In the genomic region with DNA sequence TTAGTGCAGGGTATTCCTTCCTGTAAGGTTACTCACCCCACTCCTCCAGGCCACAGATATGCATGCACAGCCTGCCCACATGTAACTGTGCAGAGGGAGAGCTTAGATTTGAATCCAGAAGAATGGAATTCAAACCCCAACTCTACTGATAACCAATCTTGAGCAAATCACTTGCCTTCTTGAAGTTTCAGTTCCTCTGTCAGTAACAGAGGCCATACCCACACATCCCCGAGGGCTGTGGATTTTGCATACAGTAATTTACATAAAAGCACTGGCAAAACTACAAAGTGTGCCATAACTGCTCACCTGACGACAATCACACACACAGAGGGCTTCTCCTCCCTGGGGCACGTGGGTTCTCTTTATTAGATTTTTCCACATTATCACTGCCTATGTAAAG, we compare ENCODE assay signal across 9 cellular contexts. TPM values are rescaled to one million over a fixed set of nuclear protein-coding genes. Genes with fewer than 3 reads are reported as not detected.
DNase-seq lines count a peak whose midpoint lies in the region; ATAC-seq and TF ChIP-seq lines count a peak whose summit lies in the region.
"Had no signal": no experiment of that assay in that cellular context is flagged by ENCODE, and none has a peak within 500 bp of the region (broad histone marks: within the 10 kb centered on the region; RNA-seq: fewer than 3 reads in every experiment).

No MANE protein-coding gene starts in this region.

- in situ Hi-C loops in ACHN (cut with HindIII; ENCODE audit: low pct_ligation_motif_present, low pct_unique_long_range_greater_than_20kb, low sequenced_read_pairs) = no loop called here

- H3K27ac Mint-ChIP-seq in activated naive CD8-positive, alpha-beta T cell treated with anti-CD3 and anti-CD28 coated beads, Interleukin-2, amount 50 U/mL, for 24 hours = peak overlapping the region; percentile 93
- H3K27ac Mint-ChIP-seq in WTC11 = no peak overlapping the region
- no peak overlapping the region for H3K27ac Mint-ChIP-seq in HFFc6

- H3K4me1 Mint-ChIP-seq in activated naive CD8-positive, alpha-beta T cell treated with anti-CD3 and anti-CD28 coated beads, Interleukin-2, amount 50 U/mL, for 24 hours = peaks cover 98% of the 10 kb centered on the region
- H3K4me1 Mint-ChIP-seq in WTC11 (peaks cover 36% of the 10 kb centered on the region), HFFc6 (ENCODE audit: low read depth) (no peaks in the 10 kb centered on the region)

- H3K36me3 Mint-ChIP-seq in activated naive CD8-positive, alpha-beta T cell treated with anti-CD3 and anti-CD28 coated beads, Interleukin-2, amount 50 U/mL, for 24 hours (ENCODE audit: low read depth) = peaks cover 65% of the 10 kb centered on the region
- H3K36me3 Mint-ChIP-seq in WTC11 (no peaks in the 10 kb centered on the region), HFFc6 (ENCODE audit: low read depth) (no peaks in the 10 kb centered on the region)

- TF ChIP-seq CTCF in WTC11 (IDR thresholded peaks at IDR 0.05) = no peak
- TF ChIP-seq CTCF in HFFc6 (IDR thresholded peaks at IDR 0.05) = no peak

- POLR2A ChIA-PET in WTC11 (lab: Charles Lee) = no interaction called here

- peak; percentile 96 for ATAC-seq in GM18499 (IDR thresholded peaks at IDR 0.05; ENCODE audit: insufficient read depth, unreplicated experiment)
- ATAC-seq in GM21390 (IDR thresholded peaks at IDR 0.05; ENCODE audit: unreplicated experiment) = peak; percentile 96
- peak; percentile 97 for ATAC-seq in HG03460 (IDR thresholded peaks at IDR 0.05; ENCODE audit: unreplicated experiment)
- ATAC-seq in activated naive CD8-positive, alpha-beta T cell treated with anti-CD3 and anti-CD28 coated beads, Interleukin-2, amount 50 U/mL, for 24 hours = peak; percentile 82
- no peak for ATAC-seq in WTC11

- H3K4me3 Mint-ChIP-seq in activated naive CD8-positive, alpha-beta T cell treated with anti-CD3 and anti-CD28 coated beads, Interleukin-2, amount 50 U/mL, for 24 hours = peak overlapping the region; percentile 50
- H3K4me3 Mint-ChIP-seq in WTC11 (no peak overlapping the region), HFFc6 (no peak overlapping the region)

- peak; percentile 47 for DNase-seq in activated naive CD8-positive, alpha-beta T cell treated with anti-CD3 and anti-CD28 coated beads, Interleukin-2, amount 50 U/mL, for 24 hours
- DNase-seq in SKM-1 treated with dmso at 0.1 percent for 144 hours (lab: John Stamatoyannopoulos, UW; ENCODE audit: unreplicated experiment) (no peak), ACHN (no peak), WTC11 (ENCODE audit: low spot score) (no peak), HFFc6 (no peak)
- DNase-seq: T1000 had no signal

- H3K27me3 Mint-ChIP-seq in activated naive CD8-positive, alpha-beta T cell treated with anti-CD3 and anti-CD28 coated beads, Interleukin-2, amount 50 U/mL, for 24 hours = no peaks in the 10 kb centered on the region
- H3K27me3 Mint-ChIP-seq in WTC11 (ENCODE audit: low read depth) = no peaks in the 10 kb centered on the region
- H3K27me3 Mint-ChIP-seq in HFFc6 (ENCODE audit: insufficient read depth) = peaks cover 54% of the 10 kb centered on the region

- no peaks in the 10 kb centered on the region for H3K9me3 Mint-ChIP-seq in activated naive CD8-positive, alpha-beta T cell treated with anti-CD3 and anti-CD28 coated beads, Interleukin-2, amount 50 U/mL, for 24 hours
- H3K9me3 Mint-ChIP-seq in WTC11 = no peaks in the 10 kb centered on the region
- no peaks in the 10 kb centered on the region for H3K9me3 Mint-ChIP-seq in HFFc6

- CTCF ChIA-PET in WTC11 (lab: Charles Lee) = interaction anchor here (1.3 to 2.1 kb wide), 2 partner anchors 34 to 41 kb away, joined by 4 to 5 read pairs; no protein-coding TSS in a partner anchor

TF ChIP-seq in WTC11, 78 proteins besides CTCF, POLR2A, EP300 and RAD21 (continues in another document):
- no peak for TF ChIP-seq ZNF317 (CRISPR knock-in tag; IDR thresholded peaks at IDR 0.05; ENCODE audit: borderline replicate concordance, low read depth)
- no peak for TF ChIP-seq ZNF671 (CRISPR knock-in tag; IDR thresholded peaks at IDR 0.05)
- TF ChIP-seq, protein P1, sequence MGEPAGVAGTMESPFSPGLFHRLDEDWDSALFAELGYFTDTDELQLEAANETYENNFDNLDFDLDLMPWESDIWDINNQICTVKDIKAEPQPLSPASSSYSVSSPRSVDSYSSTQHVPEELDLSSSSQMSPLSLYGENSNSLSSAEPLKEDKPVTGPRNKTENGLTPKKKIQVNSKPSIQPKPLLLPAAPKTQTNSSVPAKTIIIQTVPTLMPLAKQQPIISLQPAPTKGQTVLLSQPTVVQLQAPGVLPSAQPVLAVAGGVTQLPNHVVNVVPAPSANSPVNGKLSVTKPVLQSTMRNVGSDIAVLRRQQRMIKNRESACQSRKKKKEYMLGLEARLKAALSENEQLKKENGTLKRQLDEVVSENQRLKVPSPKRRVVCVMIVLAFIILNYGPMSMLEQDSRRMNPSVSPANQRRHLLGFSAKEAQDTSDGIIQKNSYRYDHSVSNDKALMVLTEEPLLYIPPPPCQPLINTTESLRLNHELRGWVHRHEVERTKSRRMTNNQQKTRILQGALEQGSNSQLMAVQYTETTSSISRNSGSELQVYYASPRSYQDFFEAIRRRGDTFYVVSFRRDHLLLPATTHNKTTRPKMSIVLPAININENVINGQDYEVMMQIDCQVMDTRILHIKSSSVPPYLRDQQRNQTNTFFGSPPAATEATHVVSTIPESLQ (CRISPR knock-in tag; IDR thresholded peaks at IDR 0.05) = no peak
- TF ChIP-seq, protein P2, sequence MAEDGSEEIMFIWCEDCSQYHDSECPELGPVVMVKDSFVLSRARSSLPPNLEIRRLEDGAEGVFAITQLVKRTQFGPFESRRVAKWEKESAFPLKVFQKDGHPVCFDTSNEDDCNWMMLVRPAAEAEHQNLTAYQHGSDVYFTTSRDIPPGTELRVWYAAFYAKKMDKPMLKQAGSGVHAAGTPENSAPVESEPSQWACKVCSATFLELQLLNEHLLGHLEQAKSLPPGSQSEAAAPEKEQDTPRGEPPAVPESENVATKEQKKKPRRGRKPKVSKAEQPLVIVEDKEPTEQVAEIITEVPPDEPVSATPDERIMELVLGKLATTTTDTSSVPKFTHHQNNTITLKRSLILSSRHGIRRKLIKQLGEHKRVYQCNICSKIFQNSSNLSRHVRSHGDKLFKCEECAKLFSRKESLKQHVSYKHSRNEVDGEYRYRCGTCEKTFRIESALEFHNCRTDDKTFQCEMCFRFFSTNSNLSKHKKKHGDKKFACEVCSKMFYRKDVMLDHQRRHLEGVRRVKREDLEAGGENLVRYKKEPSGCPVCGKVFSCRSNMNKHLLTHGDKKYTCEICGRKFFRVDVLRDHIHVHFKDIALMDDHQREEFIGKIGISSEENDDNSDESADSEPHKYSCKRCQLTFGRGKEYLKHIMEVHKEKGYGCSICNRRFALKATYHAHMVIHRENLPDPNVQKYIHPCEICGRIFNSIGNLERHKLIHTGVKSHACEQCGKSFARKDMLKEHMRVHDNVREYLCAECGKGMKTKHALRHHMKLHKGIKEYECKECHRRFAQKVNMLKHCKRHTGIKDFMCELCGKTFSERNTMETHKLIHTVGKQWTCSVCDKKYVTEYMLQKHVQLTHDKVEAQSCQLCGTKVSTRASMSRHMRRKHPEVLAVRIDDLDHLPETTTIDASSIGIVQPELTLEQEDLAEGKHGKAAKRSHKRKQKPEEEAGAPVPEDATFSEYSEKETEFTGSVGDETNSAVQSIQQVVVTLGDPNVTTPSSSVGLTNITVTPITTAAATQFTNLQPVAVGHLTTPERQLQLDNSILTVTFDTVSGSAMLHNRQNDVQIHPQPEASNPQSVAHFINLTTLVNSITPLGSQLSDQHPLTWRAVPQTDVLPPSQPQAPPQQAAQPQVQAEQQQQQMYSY (CRISPR knock-in tag; IDR thresholded peaks at IDR 0.05) = no peak
- TF ChIP-seq ZNF263 (CRISPR knock-in tag; IDR thresholded peaks at IDR 0.05; ENCODE audit: low read depth) = no peak
- TF ChIP-seq RORB (CRISPR knock-in tag; IDR thresholded peaks at IDR 0.05) = no peak
- TF ChIP-seq JUN (CRISPR knock-in tag; IDR thresholded peaks at IDR 0.05) = no peak
- TF ChIP-seq ZNF423 (CRISPR knock-in tag; IDR thresholded peaks at IDR 0.05) = no peak
- TF ChIP-seq TEAD1 (CRISPR knock-in tag; IDR thresholded peaks at IDR 0.05) = no peak
- no peak for TF ChIP-seq ZNF396 (CRISPR knock-in tag; IDR thresholded peaks at IDR 0.05; ENCODE audit: borderline replicate concordance)
- TF ChIP-seq IRF2 (CRISPR knock-in tag; IDR thresholded peaks at IDR 0.05; ENCODE audit: borderline replicate concordance, low read depth) = no peak
- TF ChIP-seq NR3C1 (CRISPR knock-in tag; conservative IDR thresholded peaks at IDR 0.05; ENCODE audit: low read depth) = no peak
- no peak for TF ChIP-seq CREM (CRISPR knock-in tag; IDR thresholded peaks at IDR 0.05)
- TF ChIP-seq, protein P3, sequence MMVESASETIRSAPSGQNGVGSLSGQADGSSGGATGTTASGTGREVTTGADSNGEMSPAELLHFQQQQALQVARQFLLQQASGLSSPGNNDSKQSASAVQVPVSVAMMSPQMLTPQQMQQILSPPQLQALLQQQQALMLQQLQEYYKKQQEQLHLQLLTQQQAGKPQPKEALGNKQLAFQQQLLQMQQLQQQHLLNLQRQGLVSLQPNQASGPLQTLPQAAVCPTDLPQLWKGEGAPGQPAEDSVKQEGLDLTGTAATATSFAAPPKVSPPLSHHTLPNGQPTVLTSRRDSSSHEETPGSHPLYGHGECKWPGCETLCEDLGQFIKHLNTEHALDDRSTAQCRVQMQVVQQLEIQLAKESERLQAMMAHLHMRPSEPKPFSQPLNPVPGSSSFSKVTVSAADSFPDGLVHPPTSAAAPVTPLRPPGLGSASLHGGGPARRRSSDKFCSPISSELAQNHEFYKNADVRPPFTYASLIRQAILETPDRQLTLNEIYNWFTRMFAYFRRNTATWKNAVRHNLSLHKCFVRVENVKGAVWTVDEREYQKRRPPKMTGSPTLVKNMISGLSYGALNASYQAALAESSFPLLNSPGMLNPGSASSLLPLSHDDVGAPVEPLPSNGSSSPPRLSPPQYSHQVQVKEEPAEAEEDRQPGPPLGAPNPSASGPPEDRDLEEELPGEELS (CRISPR knock-in tag; IDR thresholded peaks at IDR 0.05) = no peak

RNA-seq across cellular contexts. Expression of a gene that starts 18.7 kb away (rescaled TPM):
- 1.0 to 1.8 TPM (median 1.8 TPM) in 3 replicates for total RNA-seq in WTC11 (2021)
- not detected for total RNA-seq in HFFc6 (2021; fragmentation: NEBNext Ultra II Directional; extraction: Animal tissue kit (Norgen Biotek cat#: 25700))

RNA-seq across cellular contexts. Expression of a gene that starts 53.9 kb away (rescaled TPM):
- total RNA-seq in WTC11 (2021) = 21.0 to 24.7 TPM (median 21.7 TPM) in 3 replicates
- total RNA-seq in HFFc6 (2021; fragmentation: NEBNext Ultra II Directional; extraction: Animal tissue kit (Norgen Biotek cat#: 25700)) = 10 to 100 TPM; 13.6 to 21.7 (median 16.7) TPM
